ENCODE assay signal across 1 cellular context in genomic region chr1:159171254-159171687, GRCh38.
TF ChIP-seq lines count a peak whose summit lies in the region.

TSS of gene CADM3 (plus strand) at chr1:159171615. CDS start at chr1:159171766, 151 bp downstream.

TF ChIP-seq in A549, 52 proteins besides CTCF, POLR2A, EP300 and RAD21 (continued from another document):
- TF ChIP-seq REST (IDR thresholded peaks at IDR 0.05) (no peak), RARB (CRISPR knock-in tag; IDR thresholded peaks at IDR 0.05) (no peak), KDM1A (IDR thresholded peaks at IDR 0.05; ENCODE audit: low read depth) (no peak), EHF (CRISPR knock-in tag; IDR thresholded peaks at IDR 0.05) (no peak)
